In the genomic region with DNA sequence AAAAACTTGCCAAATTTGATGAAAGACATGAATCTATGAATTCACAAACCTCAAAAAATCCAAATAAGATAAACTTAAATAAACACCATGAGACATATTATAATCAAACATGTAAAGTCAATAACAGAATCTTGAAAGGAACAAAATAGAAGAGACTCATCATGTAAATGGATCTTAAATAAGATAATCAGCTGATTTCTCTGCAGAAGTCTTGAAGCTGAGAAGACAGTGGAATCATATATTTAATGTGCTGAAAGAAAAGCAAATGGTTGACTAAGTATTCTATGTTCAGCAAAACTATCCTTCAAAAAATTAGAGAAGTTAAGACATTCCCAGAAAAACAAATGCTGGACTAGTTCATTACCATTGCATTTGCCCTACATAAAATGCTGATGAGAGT, we compare ENCODE assay signal across 28 cellular contexts.
"Had no signal": no experiment of that assay in that cellular context is flagged by ENCODE, and none has a peak within 500 bp of the region (broad histone marks: within the 10 kb centered on the region; RNA-seq: fewer than 3 reads in every experiment).

No MANE protein-coding gene starts in this region.

- H3K27ac Mint-ChIP-seq: immature natural killer cell; naive thymus-derived CD8-positive, alpha-beta T cell; nephron; stimulated activated effector memory CD8-positive, alpha-beta T cell treated with anti-CD3 and anti-CD28 coated beads, Interleukin-12 subunit alpha, Interleukin-12 subunit beta, amount 100 ng/mL, for 72 hours; stimulated activated naive CD8-positive, alpha-beta T cell treated with anti-CD3 and anti-CD28 coated beads, Interleukin-15, amount 100 ng/mL, for 72 hours; type B pancreatic cell had no signal

- H3K36me3 Mint-ChIP-seq: stimulated activated effector memory CD8-positive, alpha-beta T cell treated with anti-CD3 and anti-CD28 coated beads, Interleukin-12 subunit alpha, Interleukin-12 subunit beta, amount 100 ng/mL, for 72 hours; type B pancreatic cell had no signal

- H3K27ac ChIP-seq: lower lobe of right lung, pancreas, prostate gland, sigmoid colon, spleen, tibial nerve, uterus had no signal

- H3K36me3 ChIP-seq: lower lobe of right lung, pancreas, prostate gland, sigmoid colon, spleen, tibial nerve had no signal

- H3K9me3 ChIP-seq: lower lobe of right lung, pancreas, prostate gland, sigmoid colon, uterus had no signal

- H3K27me3 ChIP-seq: sigmoid colon, spleen, tibial nerve, uterus had no signal

- H3K9me3 Mint-ChIP-seq: type B pancreatic cell had no signal

- H3K4me3 Mint-ChIP-seq: immature natural killer cell; naive thymus-derived CD8-positive, alpha-beta T cell; nephron; neural crest cell; stimulated activated effector memory CD8-positive, alpha-beta T cell treated with anti-CD3 and anti-CD28 coated beads, Interleukin-12 subunit alpha, Interleukin-12 subunit beta, amount 100 ng/mL, for 72 hours; stimulated activated naive CD8-positive, alpha-beta T cell treated with anti-CD3 and anti-CD28 coated beads, Interleukin-15, amount 100 ng/mL, for 72 hours; type B pancreatic cell had no signal

- DNase-seq: hypothalamus; immature natural killer cell; islet precursor cell; left ventricle myocardium superior; lower lobe of right lung; mammary epithelial cell; mesenchymal stem cell; naive thymus-derived CD8-positive, alpha-beta T cell; nucleus accumbens; pancreas; posterior cingulate gyrus; retina; right cardiac atrium; sigmoid colon; small intestine; spleen; stimulated activated CD4-positive, alpha-beta T cell treated with anti-CD3 and anti-CD28 coated beads, Interleukin-4, amount 100 ng/mL, for 24 hours; stimulated activated naive CD4-positive, alpha-beta T cell treated with Interleukin-2 at 50 U/mL for 16 hours; stimulated activated naive CD8-positive, alpha-beta T cell treated with anti-CD3 and anti-CD28 coated beads, Interleukin-15, amount 100 ng/mL, for 72 hours; substantia nigra; uterus had no signal

- H3K4me1 Mint-ChIP-seq: nephron; neural crest cell; stimulated activated effector memory CD8-positive, alpha-beta T cell treated with anti-CD3 and anti-CD28 coated beads, Interleukin-12 subunit alpha, Interleukin-12 subunit beta, amount 100 ng/mL, for 72 hours; stimulated activated naive CD8-positive, alpha-beta T cell treated with anti-CD3 and anti-CD28 coated beads, Interleukin-15, amount 100 ng/mL, for 72 hours had no signal

- H3K27me3 Mint-ChIP-seq: stimulated activated naive CD8-positive, alpha-beta T cell treated with anti-CD3 and anti-CD28 coated beads, Interleukin-15, amount 100 ng/mL, for 72 hours; type B pancreatic cell had no signal

- H3K4me1 ChIP-seq: lower lobe of right lung, pancreas, prostate gland, uterus had no signal

- H3K4me3 ChIP-seq: lower lobe of right lung, pancreas, prostate gland, sigmoid colon, spleen, tibial nerve, uterus had no signal

- ATAC-seq: left lobe of liver; left ventricle myocardium superior; lower lobe of right lung; naive thymus-derived CD8-positive, alpha-beta T cell; pancreas; right cardiac atrium; stimulated activated effector memory CD8-positive, alpha-beta T cell treated with anti-CD3 and anti-CD28 coated beads, Interleukin-12 subunit alpha, Interleukin-12 subunit beta, amount 100 ng/mL, for 72 hours; stimulated activated naive CD8-positive, alpha-beta T cell treated with anti-CD3 and anti-CD28 coated beads, Interleukin-15, amount 100 ng/mL, for 72 hours had no signal
